15 cellular contexts compared by ENCODE assay signal in genomic region chr2:237977380-237977779, GRCh38. TPM values are rescaled to one million over a fixed set of nuclear protein-coding genes. Genes with fewer than 3 reads are reported as not detected.
DNase-seq lines count a peak whose midpoint lies in the region; ATAC-seq, FAIRE-seq and TF ChIP-seq lines count a peak whose summit lies in the region.
"Had no signal": no experiment of that assay in that cellular context is flagged by ENCODE, and none has a peak within 500 bp of the region (broad histone marks: within the 10 kb centered on the region; RNA-seq: fewer than 3 reads in every experiment).

No MANE protein-coding gene starts in this region.

- no peak for ATAC-seq in activated naive CD8-positive, alpha-beta T cell treated with anti-CD3 and anti-CD28 coated beads, Interleukin-2, amount 50 U/mL, for 24 hours
- peak in 1 of 2 donors; percentile 15 for ATAC-seq in natural killer cell treated with Interleukin-12 subunit alpha and Interleukin-12 subunit beta and Interleukin-15 and Interleukin-18, amount 100 ng/mL, for 72 hours

- no peak for DNase-seq in T-helper 2 cell treated with Interferon-gamma antibody and Interleukin-4, amounts not matched to agents 5 μg/mL and 100 μg/mL, for 36 hours (ENCODE audit: low spot score)
- no peak for DNase-seq in T-helper 2 cell
- no peak for DNase-seq in activated naive CD8-positive, alpha-beta T cell treated with anti-CD3 and anti-CD28 coated beads, Interleukin-2, amount 50 U/mL, for 24 hours
- no peak for DNase-seq in natural killer cell treated with Interleukin-12 subunit alpha and Interleukin-12 subunit beta and Interleukin-15 and Interleukin-18, amount 100 ng/mL, for 72 hours (ENCODE audit: low spot score)
- no peak for DNase-seq in BE2C
- no peak for DNase-seq in epidermal melanocyte (ENCODE audit: insufficient read length, low spot score)
- no peak for DNase-seq in RCC 7860 (ENCODE audit: low spot score)
- DNase-seq: kidney, mesendoderm, NCI-H146, NCI-H2227 treated with DMSO at 0.1 percent for 48 hours, SW 1271 had no signal

- no peak for TF ChIP-seq CTCF in BE2C (IDR thresholded peaks at IDR 0.05; ENCODE audit: low read depth, low read length)

- H3K27me3 Mint-ChIP-seq in T-helper 2 cell treated with Interferon-gamma antibody and Interleukin-4, amounts not matched to agents 5 μg/mL and 100 μg/mL, for 36 hours (ENCODE audit: low read depth) = no peaks in the 10 kb centered on the region
- H3K27me3 Mint-ChIP-seq in activated naive CD8-positive, alpha-beta T cell treated with anti-CD3 and anti-CD28 coated beads, Interleukin-2, amount 50 U/mL, for 24 hours = no peaks in the 10 kb centered on the region
- no peaks in the 10 kb centered on the region for H3K27me3 Mint-ChIP-seq in natural killer cell treated with Interleukin-12 subunit alpha and Interleukin-12 subunit beta and Interleukin-15 and Interleukin-18, amount 100 ng/mL, for 72 hours

- peak overlapping the region; percentile 74 for H3K27ac ChIP-seq in KOPT-K1 (ENCODE audit: low read depth, low read length, poor library complexity, severe bottlenecking)
- H3K27ac ChIP-seq: 22Rv1 had no signal

- H3K9me3 ChIP-seq in KOPT-K1 (ENCODE audit: insufficient read depth, low read length, poor library complexity, severe bottlenecking) = no peaks in the 10 kb centered on the region
- no peaks in the 10 kb centered on the region for H3K9me3 ChIP-seq in BE2C

- H3K4me3 ChIP-seq in BE2C (ENCODE audit: low read depth, low read length) = no peak overlapping the region

- no peak for FAIRE-seq in RCC 7860 (lab: Jason Lieb, UNC)
- FAIRE-seq: G401.6, kidney had no signal

- H3K27me3 ChIP-seq in BE2C = no peaks in the 10 kb centered on the region

- peak overlapping the region; percentile 58 for H3K27ac Mint-ChIP-seq in T-helper 2 cell treated with Interferon-gamma antibody and Interleukin-4, amounts not matched to agents 5 μg/mL and 100 μg/mL, for 36 hours
- peak overlapping the region; percentile 67 for H3K27ac Mint-ChIP-seq in activated naive CD8-positive, alpha-beta T cell treated with anti-CD3 and anti-CD28 coated beads, Interleukin-2, amount 50 U/mL, for 24 hours
- peak overlapping the region; percentile 68 to 80 for H3K27ac Mint-ChIP-seq in natural killer cell treated with Interleukin-12 subunit alpha and Interleukin-12 subunit beta and Interleukin-15 and Interleukin-18, amount 100 ng/mL, for 72 hours

- no peaks in the 10 kb centered on the region for H3K9me3 Mint-ChIP-seq in T-helper 2 cell treated with Interferon-gamma antibody and Interleukin-4, amounts not matched to agents 5 μg/mL and 100 μg/mL, for 36 hours
- no peaks in the 10 kb centered on the region for H3K9me3 Mint-ChIP-seq in activated naive CD8-positive, alpha-beta T cell treated with anti-CD3 and anti-CD28 coated beads, Interleukin-2, amount 50 U/mL, for 24 hours
- no peaks in the 10 kb centered on the region for H3K9me3 Mint-ChIP-seq in natural killer cell treated with Interleukin-12 subunit alpha and Interleukin-12 subunit beta and Interleukin-15 and Interleukin-18, amount 100 ng/mL, for 72 hours

- peaks cover 22% of the 10 kb centered on the region for H3K4me1 ChIP-seq in BE2C

- H3K36me3 Mint-ChIP-seq in T-helper 2 cell treated with Interferon-gamma antibody and Interleukin-4, amounts not matched to agents 5 μg/mL and 100 μg/mL, for 36 hours (ENCODE audit: low read depth) = peaks cover 53% of the 10 kb centered on the region
- H3K36me3 Mint-ChIP-seq in activated naive CD8-positive, alpha-beta T cell treated with anti-CD3 and anti-CD28 coated beads, Interleukin-2, amount 50 U/mL, for 24 hours (ENCODE audit: low read depth) = peaks cover 38% of the 10 kb centered on the region
- H3K36me3 Mint-ChIP-seq in natural killer cell treated with Interleukin-12 subunit alpha and Interleukin-12 subunit beta and Interleukin-15 and Interleukin-18, amount 100 ng/mL, for 72 hours = no peaks in the 10 kb centered on the region

- no peak overlapping the region for H3K4me3 Mint-ChIP-seq in T-helper 2 cell treated with Interferon-gamma antibody and Interleukin-4, amounts not matched to agents 5 μg/mL and 100 μg/mL, for 36 hours
- no peak overlapping the region for H3K4me3 Mint-ChIP-seq in activated naive CD8-positive, alpha-beta T cell treated with anti-CD3 and anti-CD28 coated beads, Interleukin-2, amount 50 U/mL, for 24 hours
- peak overlapping the region; percentile 46 for H3K4me3 Mint-ChIP-seq in natural killer cell treated with Interleukin-12 subunit alpha and Interleukin-12 subunit beta and Interleukin-15 and Interleukin-18, amount 100 ng/mL, for 72 hours

- peaks cover 48% of the 10 kb centered on the region for H3K4me1 Mint-ChIP-seq in T-helper 2 cell treated with Interferon-gamma antibody and Interleukin-4, amounts not matched to agents 5 μg/mL and 100 μg/mL, for 36 hours (ENCODE audit: low read depth)
- peaks cover 60% of the 10 kb centered on the region for H3K4me1 Mint-ChIP-seq in activated naive CD8-positive, alpha-beta T cell treated with anti-CD3 and anti-CD28 coated beads, Interleukin-2, amount 50 U/mL, for 24 hours
- H3K4me1 Mint-ChIP-seq in natural killer cell treated with Interleukin-12 subunit alpha and Interleukin-12 subunit beta and Interleukin-15 and Interleukin-18, amount 100 ng/mL, for 72 hours (ENCODE audit: low read depth in 2 of 2) = peaks cover 52 to 58% of the 10 kb centered on the region in 2 donors

- H3K36me3 ChIP-seq in KOPT-K1 (ENCODE audit: insufficient read depth, low read length) (peaks cover 17% of the 10 kb centered on the region; the same call in 1 of the 2 replicates), BE2C (peaks cover 4% of the 10 kb centered on the region)

RNA-seq across cellular contexts. Expression of gene UBE2F, which starts 10.6 kb away (rescaled TPM):
- total RNA-seq in natural killer cell treated with Interleukin-12 subunit alpha and Interleukin-12 subunit beta and Interleukin-15 and Interleukin-18, amount 100 ng/mL, for 72 hours = 10 to 100 TPM; 51.3 to 78.0 TPM
- polyA plus RNA-seq in BE2C (2012; ENCODE audit: insufficient read depth, insufficient read length, low read depth) = 51.8 TPM
